Comparison of ENCODE assay signal across 21 cellular contexts in genomic region chr1:164804366-164804765, GRCh38.
"Had no signal": no experiment of that assay in that cellular context is flagged by ENCODE, and none has a peak within 500 bp of the region (broad histone marks: within the 10 kb centered on the region; RNA-seq: fewer than 3 reads in every experiment).

No MANE protein-coding gene starts in this region.

- H3K4me3 ChIP-seq: breast epithelium, smooth muscle cell, stomach had no signal

- ATAC-seq: activated CD8-positive, alpha-beta T cell treated with anti-CD3 and anti-CD28 coated beads for 36 hours; esophagus mucosa; stimulated activated effector memory CD8-positive, alpha-beta T cell treated with anti-CD3 and anti-CD28 coated beads, Interleukin-12 subunit alpha, Interleukin-12 subunit beta, amount 100 ng/mL, for 72 hours had no signal

- FAIRE-seq: keratinocyte had no signal

- H3K27ac ChIP-seq: breast epithelium, stomach had no signal

- DNase-seq: activated CD4-positive, alpha-beta T cell treated with anti-CD3 and anti-CD28 coated beads, Interleukin-2, amount 10 ng/mL, durations not matched to agents 24 days and 14 days; activated CD8-positive, alpha-beta T cell treated with anti-CD3 and anti-CD28 coated beads for 36 hours; activated naive CD4-positive, alpha-beta T cell treated with Interleukin-2 at 50 U/mL for 16 hours; activated T-cell treated with anti-CD3 and anti-CD28 coated beads, Interleukin-2, amount 50 U/mL, for 24 hours; anterior cingulate cortex; cortex of kidney; foreskin melanocyte; hypothalamus; midbrain; naive B cell; right cardiac atrium; stimulated activated CD4-positive, alpha-beta T cell treated with anti-CD3 and anti-CD28 coated beads, Interleukin-4, amount 100 ng/mL, for 1 hour; stomach; T-helper 1 cell; T-helper 9 cell; trophoblast cell had no signal

- H3K9me3 ChIP-seq: breast epithelium, stomach had no signal

- H3K27me3 ChIP-seq: breast epithelium, stomach had no signal

- H3K36me3 ChIP-seq: breast epithelium had no signal
